Comparison of ENCODE assay signal across 8 cellular contexts in the genomic region with DNA sequence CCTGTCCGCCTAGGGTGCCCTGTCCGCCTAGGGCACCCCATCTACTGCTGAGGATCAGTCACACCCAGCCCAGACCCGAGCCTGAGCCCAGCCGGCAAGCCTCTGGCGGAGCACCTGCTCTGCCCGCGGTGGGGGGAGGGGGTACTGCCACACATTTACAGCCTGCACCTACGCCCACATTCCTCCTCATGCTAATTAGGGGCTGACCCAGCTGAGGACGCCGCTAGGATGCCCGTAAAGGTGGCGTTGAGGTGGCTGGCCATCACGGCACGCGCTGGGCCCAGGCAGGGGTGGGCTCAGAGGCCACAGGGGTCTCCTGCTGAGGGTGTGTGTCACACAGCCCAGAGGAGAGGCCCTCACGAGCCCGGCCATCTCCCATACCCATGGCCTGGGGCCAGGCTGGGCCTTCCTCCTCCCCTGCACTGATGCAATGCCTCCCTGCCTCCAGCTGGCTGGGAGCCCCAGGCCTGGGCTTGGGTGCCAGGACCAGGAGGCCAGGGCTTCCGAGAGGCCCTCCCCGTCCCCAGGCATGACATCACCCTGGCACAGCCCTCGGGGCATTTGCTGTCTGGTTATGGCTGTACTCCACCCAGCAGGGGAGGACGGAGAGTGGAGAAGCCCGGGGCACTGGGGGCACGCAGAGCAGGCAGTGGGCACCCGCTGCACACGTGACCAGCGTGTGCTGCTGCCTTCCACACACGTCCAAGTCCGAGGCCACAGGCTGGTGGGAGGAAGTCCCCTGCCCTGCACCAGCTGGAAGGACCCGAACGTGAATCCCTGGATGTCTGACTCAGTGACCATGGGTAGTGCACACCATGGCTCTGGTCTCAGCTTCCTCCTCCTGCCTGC. TPM values are rescaled to one million over a fixed set of nuclear protein-coding genes. Genes with fewer than 3 reads are reported as not detected.
A peak's percentile ranks its signal among the peaks of the same experiment; 100 is the strongest.
DNase-seq lines count a peak whose midpoint lies in the region; ATAC-seq and TF ChIP-seq lines count a peak whose summit lies in the region.

No MANE protein-coding gene starts in this region.

- peak overlapping the region; percentile 76 to 96 (median 90) for H3K27ac ChIP-seq in dorsolateral prefrontal cortex

- no peaks in the 10 kb centered on the region for H3K9me3 Mint-ChIP-seq in memory B cell

- H3K27me3 Mint-ChIP-seq in memory B cell: peaks cover 6% of the 10 kb centered on the region

- no peaks in the 10 kb centered on the region for H3K27me3 ChIP-seq in dorsolateral prefrontal cortex

- peak in 22 of 56 donors; percentile 7 to 46 (median 22) for TF ChIP-seq CTCF in dorsolateral prefrontal cortex (IDR thresholded peaks at IDR 0.05 in 54 of 56, conservative IDR thresholded peaks at IDR 0.05 in 2 of 56; ENCODE audit: low read depth in 1 of 56, partially characterized antibody in 56 of 56)

- DNase-seq in AG20443 (ENCODE audit: low spot score) (peak; percentile 92), NCI-H2107 treated with DMSO at 0.1 percent for 48 hours (lab: John Stamatoyannopoulos, UW; ENCODE audit: unreplicated experiment) (peak; percentile 60), dorsolateral prefrontal cortex (peak; percentile 91 to 97 (median 95)), memory B cell (ENCODE audit: low spot score in 2 of 2) (peak in 1 of 2 donors; percentile 52), ureter (ENCODE audit: low spot score) (peak; percentile 92)
- no peak for DNase-seq in activated effector memory CD4-positive, alpha-beta T cell treated with Interleukin-2 at 50 U/mL for 16 hours

- no peak overlapping the region for H3K4me3 Mint-ChIP-seq in memory B cell

- peak overlapping the region in 28 of 59 donors; percentile 2 to 42 (median 20) for H3K4me3 ChIP-seq in dorsolateral prefrontal cortex

- H3K27ac Mint-ChIP-seq in memory B cell: peak overlapping the region; percentile 53

- intact Hi-C loops in dorsolateral prefrontal cortex (cut with DNase I): loop anchor here in 1 of 2 donors (2.0 kb wide), 1 partner anchor 15 kb away; no protein-coding TSS in a partner anchor

- peak; percentile 72 for ATAC-seq in memory B cell (ENCODE audit: low read depth)
- ATAC-seq in GM19463 (IDR thresholded peaks at IDR 0.05; ENCODE audit: unreplicated experiment): no peak
- ATAC-seq in HG03108 (IDR thresholded peaks at IDR 0.05; ENCODE audit: unreplicated experiment): no peak

- peaks cover 9% of the 10 kb centered on the region for H3K4me1 Mint-ChIP-seq in memory B cell

- H3K36me3 Mint-ChIP-seq in memory B cell: peaks cover 6% of the 10 kb centered on the region

RNA-seq across cellular contexts. Expression of a gene that starts 12.7 kb away (rescaled TPM):
- total RNA-seq in dorsolateral prefrontal cortex (100 to 1,000 TPM in 11 of 120 experiments, 10 to 100 TPM in 109; 41.1 to 144 (median 77.7) TPM), ureter (6.0 TPM)

RNA-seq across cellular contexts. Expression of a gene that starts 25.8 kb away (rescaled TPM):
- total RNA-seq in dorsolateral prefrontal cortex: not detected
- not detected for total RNA-seq in ureter

RNA-seq across cellular contexts. Expression of a gene that starts 38.8 kb away (rescaled TPM):
- under 1 TPM in 2 of 120 experiments, not detected in 118; 0.69 to 0.74 TPM for total RNA-seq in dorsolateral prefrontal cortex
- total RNA-seq in ureter: not detected

RNA-seq across cellular contexts. Expression of a gene that starts 48.9 kb away (rescaled TPM):
- total RNA-seq in dorsolateral prefrontal cortex (not detected), ureter (not detected)
